19 cellular contexts compared by ENCODE assay signal in genomic region chr6:71277926-71278594, GRCh38. TPM values are rescaled to one million over a fixed set of nuclear protein-coding genes. Genes with fewer than 3 reads are reported as not detected.
DNase-seq lines count a peak whose midpoint lies in the region; ATAC-seq and TF ChIP-seq lines count a peak whose summit lies in the region.
"Had no signal": no experiment of that assay in that cellular context is flagged by ENCODE, and none has a peak within 500 bp of the region (broad histone marks: within the 10 kb centered on the region; RNA-seq: fewer than 3 reads in every experiment).

No MANE protein-coding gene starts in this region.

- no peaks in the 10 kb centered on the region for H3K4me1 ChIP-seq in HEK293 (ENCODE audit: control insufficient read depth, insufficient read depth, low read length)
- H3K4me1 ChIP-seq in heart right ventricle: no peaks in the 10 kb centered on the region
- H3K4me1 ChIP-seq: heart left ventricle, lower lobe of right lung, upper lobe of left lung had no signal

- H3K9me3 ChIP-seq in HEK293 (ENCODE audit: control insufficient read depth, insufficient read depth, low read depth, low read length): no peaks in the 10 kb centered on the region
- H3K9me3 ChIP-seq in heart right ventricle: peaks cover 0 to 3% (median 0%) of the 10 kb centered on the region in 11 donors
- H3K9me3 ChIP-seq: heart left ventricle, lower lobe of right lung, upper lobe of left lung had no signal

- CTCF ChIA-PET in HEK293 (lab: Yijun Ruan, JAX): interaction anchor here (0.8 kb wide), 2 partner anchors 10 to 185 kb away, joined by 3 read pairs; no protein-coding TSS in a partner anchor

- H3K4me3 ChIP-seq in HEK293 (ENCODE audit: low read depth, low read length) (no peak overlapping the region), epithelial cell of esophagus (ENCODE audit: low read length) (no peak overlapping the region), heart right ventricle (no peak overlapping the region)
- H3K4me3 ChIP-seq: GM23248, heart left ventricle, lower lobe of right lung, upper lobe of left lung had no signal

- POLR2A ChIA-PET in HEK293 (lab: Yijun Ruan, JAX): no interaction called here

- H3K27me3 ChIP-seq in heart right ventricle: no peaks in the 10 kb centered on the region
- H3K27me3 ChIP-seq: heart left ventricle, upper lobe of left lung had no signal

- intact Hi-C loops in heart right ventricle (cut with DNase I): no loop called here

- TF ChIP-seq CTCF in HEK293 (tag by site-specific recombination; IDR thresholded peaks at IDR 0.05) (no peak), epithelial cell of esophagus (IDR thresholded peaks at IDR 0.05; ENCODE audit: insufficient read depth, low read depth, low read length, missing control alignments) (no peak), heart right ventricle (IDR thresholded peaks at IDR 0.05) (no peak)

- DNase-seq in epithelial cell of esophagus (ENCODE audit: low read depth): peak; percentile 16
- no peak for DNase-seq in heart right ventricle
- no peak for DNase-seq in GM19240 (ENCODE audit: insufficient read length, low spot score)
- DNase-seq in NCI-H446 treated with DMSO at 0.1 percent for 48 hours (lab: John Stamatoyannopoulos, UW): no peak
- DNase-seq in HuH-7.5 (ENCODE audit: low spot score): no peak
- DNase-seq: activated naive CD4-positive, alpha-beta T cell; activated T-cell treated with anti-CD3 and anti-CD28 coated beads for 4 hours; anterior cingulate cortex; CD4-positive, alpha-beta memory T cell; effector CD8-positive, alpha-beta T cell; GM23248; heart left ventricle; lower lobe of right lung; stimulated activated naive CD8-positive, alpha-beta T cell treated with anti-CD3 and anti-CD28 coated beads, Interleukin-15, amount 100 ng/mL, for 72 hours; upper lobe of left lung had no signal

- H3K36me3 ChIP-seq in HEK293 (ENCODE audit: control insufficient read depth in 2 of 2, insufficient read depth in 1 of 2, low read length in 2 of 2) (no peaks in the 10 kb centered on the region), heart right ventricle (no peaks in the 10 kb centered on the region)
- H3K36me3 ChIP-seq: heart left ventricle, lower lobe of right lung, upper lobe of left lung had no signal

- 48 to 65% methylated on average over 3 of the region's 3 CpGs for WGBS in heart right ventricle, 2 donors

- H3K27ac ChIP-seq in HEK293 (ENCODE audit: extremely low read depth, low read depth, low read length) (no peak overlapping the region), heart right ventricle (no peak overlapping the region)
- H3K27ac ChIP-seq: GM23248, heart left ventricle, lower lobe of right lung, upper lobe of left lung had no signal

- ATAC-seq in GM18511 (IDR thresholded peaks at IDR 0.05; ENCODE audit: unreplicated experiment): peak; percentile 68
- peak; percentile 47 for ATAC-seq in HG03354 (IDR thresholded peaks at IDR 0.05; ENCODE audit: poor library complexity, severe bottlenecking, unreplicated experiment)
- ATAC-seq in heart right ventricle: no peak
- ATAC-seq: heart left ventricle; lower lobe of right lung; sciatic nerve; stimulated activated naive CD8-positive, alpha-beta T cell treated with anti-CD3 and anti-CD28 coated beads, Interleukin-15, amount 100 ng/mL, for 72 hours had no signal

TF ChIP-seq in HEK293, 187 proteins besides CTCF, POLR2A, EP300 and RAD21:
- TF ChIP-seq TRIM28 (IDR thresholded peaks at IDR 0.05; ENCODE audit: borderline replicate concordance, low read length) (0 out of 2 replicates have a peak, but pooled peaks have one; percentile 35), KLF1 (tag by site-specific recombination; IDR thresholded peaks at IDR 0.05) (peak; percentile 89), ZNF394 (tag by site-specific recombination; IDR thresholded peaks at IDR 0.05; ENCODE audit: borderline replicate concordance) (no peak)

RNA-seq across cellular contexts. Expression of gene OGFRL1, which starts 10.6 kb away (rescaled TPM):
- 10 to 100 TPM in 4 of 10 donors, 1 to 10 TPM in 6; 5.3 to 12.9 (median 9.1) TPM for total RNA-seq in heart right ventricle
- polyA plus RNA-seq in heart right ventricle: 1 to 10 TPM; 2.4 to 6.6 TPM

Comparison
In these comparisons a context has a peak if more than half of its experiments do, and no peak if none do; other contexts are left out.
1. ATAC-seq: peak in GM18511 (single experiment) and HG03354 (single experiment); none in heart right ventricle (0 of 8).